8 cellular contexts compared by ENCODE assay signal in genomic region chr20:58192567-58192966, GRCh38. TPM values are rescaled to one million over a fixed set of nuclear protein-coding genes. Genes with fewer than 3 reads are reported as not detected.
DNase-seq lines count a peak whose midpoint lies in the region; ATAC-seq and TF ChIP-seq lines count a peak whose summit lies in the region.

No MANE protein-coding gene starts in this region.

- no peak overlapping the region for H3K27ac ChIP-seq in stomach

- TF ChIP-seq POLR2A in stomach (IDR thresholded peaks at IDR 0.05) = no peak

- no peaks in the 10 kb centered on the region for H3K4me1 ChIP-seq in BE2C
- no peaks in the 10 kb centered on the region for H3K4me1 ChIP-seq in stomach

- no peak for TF ChIP-seq EP300 in stomach (IDR thresholded peaks at IDR 0.05)

- in situ Hi-C loops in KBM-7 (cut with MboI; ENCODE audit: low pct_unique_long_range_greater_than_20kb, low sequenced_read_pairs) = loop anchor here (25.0 kb wide), 2 partner anchors 580 to 1105 kb away; partner anchors contain the start of gene ZBP1

- WGBS in stomach, 5 donors = 39 to 55% (median 55%) methylated on average over 5 of the region's 5 CpGs

- no peak for DNase-seq in BE2C
- DNase-seq in KBM-7 = peak; percentile 19
- peak; percentile 43 for DNase-seq in activated naive CD4-positive, alpha-beta T cell treated with anti-CD3 and anti-CD28 coated beads for 36 hours
- peak; percentile 9 to 30 for DNase-seq in lung microvascular endothelial cell (ENCODE audit: low read depth in 2 of 2)
- no peak for DNase-seq in stomach
- no peak for DNase-seq in retina

- H3K27me3 Mint-ChIP-seq in activated naive CD4-positive, alpha-beta T cell treated with anti-CD3 and anti-CD28 coated beads for 36 hours (ENCODE audit: low read depth) = peaks cover 3% of the 10 kb centered on the region

- ATAC-seq in GM21390 (IDR thresholded peaks at IDR 0.05; ENCODE audit: unreplicated experiment) = no peak
- ATAC-seq in HG02938 (IDR thresholded peaks at IDR 0.05; ENCODE audit: unreplicated experiment) = no peak

- TF ChIP-seq CTCF in BE2C (IDR thresholded peaks at IDR 0.05; ENCODE audit: low read depth, low read length) (peak; percentile 82), stomach (IDR thresholded peaks at IDR 0.05) (peak in 2 of 7 experiments; percentile 26 to 34)

- H3K36me3 ChIP-seq in BE2C (no peaks in the 10 kb centered on the region), stomach (no peaks in the 10 kb centered on the region)

- H3K9me3 ChIP-seq in BE2C (no peaks in the 10 kb centered on the region), stomach (no peaks in the 10 kb centered on the region)

- H3K4me1 Mint-ChIP-seq in activated naive CD4-positive, alpha-beta T cell treated with anti-CD3 and anti-CD28 coated beads for 36 hours (ENCODE audit: low read depth) = no peaks in the 10 kb centered on the region

- no peak overlapping the region for H3K27ac Mint-ChIP-seq in activated naive CD4-positive, alpha-beta T cell treated with anti-CD3 and anti-CD28 coated beads for 36 hours

- H3K4me3 Mint-ChIP-seq in activated naive CD4-positive, alpha-beta T cell treated with anti-CD3 and anti-CD28 coated beads for 36 hours = no peak overlapping the region

- H3K9me3 Mint-ChIP-seq in activated naive CD4-positive, alpha-beta T cell treated with anti-CD3 and anti-CD28 coated beads for 36 hours = no peaks in the 10 kb centered on the region

- intact Hi-C loops in activated naive CD4-positive, alpha-beta T cell treated with anti-CD3 and anti-CD28 coated beads for 36 hours (cut with micrococcal nuclease) = loop anchor here (2.0 kb wide), 1 partner anchor 16 kb away; no protein-coding TSS in a partner anchor
- intact Hi-C loops in stomach (cut with DNase I; ENCODE audit: low total_unique reads) = no loop called here

- H3K27me3 ChIP-seq in BE2C (no peaks in the 10 kb centered on the region), stomach (peaks cover 0 to 39% (median 0%) of the 10 kb centered on the region in 3 donors)

- H3K36me3 Mint-ChIP-seq in activated naive CD4-positive, alpha-beta T cell treated with anti-CD3 and anti-CD28 coated beads for 36 hours (ENCODE audit: low read depth) = no peaks in the 10 kb centered on the region

- H3K4me3 ChIP-seq in BE2C (ENCODE audit: low read depth, low read length) = no peak overlapping the region
- no peak overlapping the region for H3K4me3 ChIP-seq in stomach

- CTCF ChIA-PET in activated naive CD4-positive, alpha-beta T cell treated with anti-CD3 and anti-CD28 coated beads for 36 hours (lab: Charles Lee) = interaction anchor here (0.8 to 2.3 kb wide), 8 partner anchors 11 to 596 kb away, joined by 3 to 12 read pairs (median 4); no protein-coding TSS in a partner anchor

RNA-seq across cellular contexts. Expression of gene ANKRD60, which starts 35.9 kb away (rescaled TPM):
- polyA plus RNA-seq in BE2C (2012; ENCODE audit: insufficient read depth, insufficient read length, low read depth) = not detected
- not detected for total RNA-seq in activated naive CD4-positive, alpha-beta T cell treated with anti-CD3 and anti-CD28 coated beads for 36 hours
- total RNA-seq in lung microvascular endothelial cell (not detected in 2 replicates), stomach (not detected)
- polyA plus RNA-seq in stomach = not detected

Comparison
In these comparisons a context has a peak if more than half of its experiments do, and no peak if none do; other contexts are left out.
1. DNase-seq: peak in KBM-7 (single experiment), activated naive CD4-positive, alpha-beta T cell treated with anti-CD3 and anti-CD28 coated beads for 36 hours (single experiment) and lung microvascular endothelial cell (2 of 2); none in BE2C (single experiment), stomach (single experiment) and retina (single experiment).